In the genomic region with DNA sequence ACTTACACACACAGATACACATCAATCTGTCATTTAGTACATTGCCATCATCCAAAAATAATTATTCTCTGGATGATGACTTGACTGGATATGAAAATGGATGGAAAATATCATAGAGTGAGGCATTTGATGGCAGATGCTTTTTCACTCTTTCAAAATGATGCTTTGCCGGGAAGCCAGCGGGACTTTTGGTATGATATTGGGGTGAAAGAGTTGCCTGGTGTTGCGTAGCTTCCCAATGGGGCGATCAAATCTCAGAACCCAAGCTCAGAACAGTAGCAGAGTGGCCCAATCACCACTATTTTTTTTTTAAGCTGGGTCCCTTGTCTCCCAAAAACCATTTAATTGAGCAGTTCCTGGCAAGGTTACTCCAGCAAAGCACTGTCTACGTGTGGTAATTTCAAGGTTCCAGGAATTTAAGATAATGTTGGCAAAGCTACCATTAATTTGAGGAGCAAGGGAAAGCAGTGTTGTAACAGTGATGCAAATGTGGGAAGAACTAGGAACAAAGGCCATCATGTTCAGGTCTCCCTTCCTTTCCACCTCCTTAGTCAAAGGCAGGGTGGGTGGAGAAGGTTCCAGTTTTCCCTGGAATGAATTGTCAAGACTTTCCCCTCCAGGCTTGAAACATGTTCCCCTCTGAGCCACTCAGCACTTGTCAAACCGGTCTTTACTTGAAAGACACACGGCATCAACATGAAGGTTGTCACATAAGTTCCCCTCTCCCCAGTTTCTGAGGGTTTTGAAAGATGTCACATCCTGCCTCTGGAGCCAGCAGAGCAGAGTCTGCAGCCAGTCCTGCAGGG, we compare ENCODE assay signal across 1 cellular context.
TF ChIP-seq lines count a peak whose summit lies in the region.

No MANE protein-coding gene starts in this region.

TF ChIP-seq in HepG2, 621 proteins besides CTCF, POLR2A, EP300 and RAD21 (continued from another document):
- no peak for TF ChIP-seq ZC3H4 (CRISPR knock-in tag; IDR thresholded peaks at IDR 0.05; ENCODE audit: borderline replicate concordance)
- no peak for TF ChIP-seq ZNF850 (CRISPR knock-in tag; conservative IDR thresholded peaks at IDR 0.05)
- TF ChIP-seq ZNF577 (CRISPR knock-in tag; IDR thresholded peaks at IDR 0.05; ENCODE audit: borderline replicate concordance, low read depth) = no peak
- no peak for TF ChIP-seq JUN (CRISPR knock-in tag; IDR thresholded peaks at IDR 0.05)
- TF ChIP-seq, protein P1, sequence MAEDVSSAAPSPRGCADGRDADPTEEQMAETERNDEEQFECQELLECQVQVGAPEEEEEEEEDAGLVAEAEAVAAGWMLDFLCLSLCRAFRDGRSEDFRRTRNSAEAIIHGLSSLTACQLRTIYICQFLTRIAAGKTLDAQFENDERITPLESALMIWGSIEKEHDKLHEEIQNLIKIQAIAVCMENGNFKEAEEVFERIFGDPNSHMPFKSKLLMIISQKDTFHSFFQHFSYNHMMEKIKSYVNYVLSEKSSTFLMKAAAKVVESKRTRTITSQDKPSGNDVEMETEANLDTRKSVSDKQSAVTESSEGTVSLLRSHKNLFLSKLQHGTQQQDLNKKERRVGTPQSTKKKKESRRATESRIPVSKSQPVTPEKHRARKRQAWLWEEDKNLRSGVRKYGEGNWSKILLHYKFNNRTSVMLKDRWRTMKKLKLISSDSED (CRISPR knock-in tag; IDR thresholded peaks at IDR 0.05) = no peak
- no peak for TF ChIP-seq ZNF766 (CRISPR knock-in tag; IDR thresholded peaks at IDR 0.05; ENCODE audit: borderline replicate concordance)
- no peak for TF ChIP-seq ZNF282 (IDR thresholded peaks at IDR 0.05; ENCODE audit: partially characterized antibody)
- TF ChIP-seq PPARG (CRISPR knock-in tag; conservative IDR thresholded peaks at IDR 0.05) = no peak
- no peak for TF ChIP-seq HOXA5 (CRISPR knock-in tag; IDR thresholded peaks at IDR 0.05)
- no peak for TF ChIP-seq CHCHD3 (CRISPR knock-in tag; IDR thresholded peaks at IDR 0.05)
